Comparison of ENCODE assay signal across 1 cellular context in genomic region chr4:82352825-82353370, GRCh38.
TF ChIP-seq lines count a peak whose summit lies in the region.

No MANE protein-coding gene starts in this region.

TF ChIP-seq in GM12878, 131 proteins besides CTCF, POLR2A, EP300 and RAD21 (continued from another document):
- no peak for TF ChIP-seq REST (IDR thresholded peaks at IDR 0.05; ENCODE audit: low read depth, low read length)
- no peak for TF ChIP-seq NFYA (IDR thresholded peaks at IDR 0.05; ENCODE audit: borderline replicate concordance, low read depth, low read length)
- TF ChIP-seq RB1 (IDR thresholded peaks at IDR 0.05; ENCODE audit: borderline replicate concordance), result no peak
- TF ChIP-seq ZNF622 (IDR thresholded peaks at IDR 0.05), result no peak
- TF ChIP-seq FOXK2 (IDR thresholded peaks at IDR 0.05), result no peak
- TF ChIP-seq E2F8 (IDR thresholded peaks at IDR 0.05; ENCODE audit: low read depth, partially characterized antibody), result no peak
- TF ChIP-seq IKZF2 (IDR thresholded peaks at IDR 0.05), result 0 out of 4 replicates have a peak, but pooled peaks have one; percentile 18 to 36
- TF ChIP-seq JUNB (IDR thresholded peaks at IDR 0.05), result peak; percentile 57
TF ChIP-seq in GM12878: peak in this region for 2.
